Comparison of ENCODE assay signal across 13 cellular contexts in the genomic region with DNA sequence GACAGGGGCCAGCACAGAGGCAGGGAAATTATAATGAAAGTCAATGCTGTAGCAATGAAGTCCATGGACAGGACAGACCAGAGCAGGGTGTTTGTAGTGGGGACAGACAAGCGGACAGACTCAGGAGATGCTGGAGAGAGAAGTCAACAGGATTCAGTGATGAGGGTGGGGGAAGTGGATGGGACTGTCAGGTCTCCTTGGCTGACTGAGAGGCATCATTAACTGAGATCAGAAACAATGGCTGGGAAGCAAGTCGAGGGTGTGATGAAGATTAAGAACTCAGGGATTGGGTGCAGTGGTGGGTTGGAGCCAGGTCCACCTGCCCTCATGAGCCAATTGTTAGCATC. TPM values are rescaled to one million over a fixed set of nuclear protein-coding genes. Genes with fewer than 3 reads are reported as not detected.
DNase-seq lines count a peak whose midpoint lies in the region; ATAC-seq, FAIRE-seq and TF ChIP-seq lines count a peak whose summit lies in the region.
"Had no signal": no experiment of that assay in that cellular context is flagged by ENCODE, and none has a peak within 500 bp of the region (broad histone marks: within the 10 kb centered on the region; RNA-seq: fewer than 3 reads in every experiment).

No MANE protein-coding gene starts in this region.

- peak; percentile 5 for ATAC-seq in HG03025 (IDR thresholded peaks at IDR 0.05; ENCODE audit: low FRiP score, unreplicated experiment)
- ATAC-seq in GM18867 (IDR thresholded peaks at IDR 0.05; ENCODE audit: unreplicated experiment), result no peak

- peaks cover 53 to 55% of the 10 kb centered on the region in 2 donors for H3K36me3 Mint-ChIP-seq in CD14-positive monocyte
- H3K36me3 Mint-ChIP-seq in activated T-helper 2 cell treated with anti-CD3 and anti-CD28 coated beads, Interferon-gamma antibody, Interleukin-2, Interleukin-4, amounts not matched to agents 10 μg/mL and 5 μg/mL and 100 μg/mL, durations not matched to agents 14 hours and 24 hours and 36 hours (ENCODE audit: low read depth), result peaks cover 71% of the 10 kb centered on the region

- DNase-seq in CD14-positive monocyte (ENCODE audit: low spot score), result no peak
- DNase-seq in GM18507 (ENCODE audit: extremely low spot score, insufficient read length, low read depth), result no peak
- DNase-seq in activated T-helper 2 cell treated with anti-CD3 and anti-CD28 coated beads, Interferon-gamma antibody, Interleukin-2, Interleukin-4, amounts not matched to agents 10 μg/mL and 5 μg/mL and 100 μg/mL, durations not matched to agents 14 hours and 24 hours and 36 hours (ENCODE audit: low spot score), result no peak
- DNase-seq in COR-L47 (lab: John Stamatoyannopoulos, UW), result no peak
- DNase-seq in Ammon's horn (ENCODE audit: low spot score), result no peak
- DNase-seq in DMS153 (lab: John Stamatoyannopoulos, UW), result no peak
- DNase-seq: BE2C, PC-9 had no signal

- intact Hi-C loops in CD14-positive monocyte (cut with micrococcal nuclease), result no loop called here
- intact Hi-C loops in activated T-helper 2 cell treated with anti-CD3 and anti-CD28 coated beads, Interferon-gamma antibody, Interleukin-2, Interleukin-4, amounts not matched to agents 10 μg/mL and 5 μg/mL and 100 μg/mL, durations not matched to agents 14 hours and 24 hours and 36 hours (cut with micrococcal nuclease), result no loop called here

- no peak for TF ChIP-seq CTCF in CD14-positive monocyte (IDR thresholded peaks at IDR 0.05)

- H3K27me3 Mint-ChIP-seq in CD14-positive monocyte (ENCODE audit: low read depth in 3 of 3), result peaks cover 0 to 1% (median under 1%) of the 10 kb centered on the region in 3 donors
- no peaks in the 10 kb centered on the region for H3K27me3 Mint-ChIP-seq in activated T-helper 2 cell treated with anti-CD3 and anti-CD28 coated beads, Interferon-gamma antibody, Interleukin-2, Interleukin-4, amounts not matched to agents 10 μg/mL and 5 μg/mL and 100 μg/mL, durations not matched to agents 14 hours and 24 hours and 36 hours (ENCODE audit: low read depth)

- no peaks in the 10 kb centered on the region for H3K9me3 Mint-ChIP-seq in CD14-positive monocyte
- no peaks in the 10 kb centered on the region for H3K9me3 Mint-ChIP-seq in activated T-helper 2 cell treated with anti-CD3 and anti-CD28 coated beads, Interferon-gamma antibody, Interleukin-2, Interleukin-4, amounts not matched to agents 10 μg/mL and 5 μg/mL and 100 μg/mL, durations not matched to agents 14 hours and 24 hours and 36 hours
- H3K9me3 Mint-ChIP-seq: nephron had no signal

- peak overlapping the region; percentile 52 to 91 (median 74) for H3K27ac Mint-ChIP-seq in CD14-positive monocyte
- peak overlapping the region; percentile 98 for H3K27ac Mint-ChIP-seq in activated T-helper 2 cell treated with anti-CD3 and anti-CD28 coated beads, Interferon-gamma antibody, Interleukin-2, Interleukin-4, amounts not matched to agents 10 μg/mL and 5 μg/mL and 100 μg/mL, durations not matched to agents 14 hours and 24 hours and 36 hours
- H3K27ac Mint-ChIP-seq: nephron had no signal

- peak overlapping the region in 1 of 2 donors; percentile 25 for H3K4me3 Mint-ChIP-seq in CD14-positive monocyte
- peak overlapping the region; percentile 69 for H3K4me3 Mint-ChIP-seq in activated T-helper 2 cell treated with anti-CD3 and anti-CD28 coated beads, Interferon-gamma antibody, Interleukin-2, Interleukin-4, amounts not matched to agents 10 μg/mL and 5 μg/mL and 100 μg/mL, durations not matched to agents 14 hours and 24 hours and 36 hours (ENCODE audit: low read depth)
- H3K4me3 Mint-ChIP-seq: nephron had no signal

- peak; percentile 15 for FAIRE-seq in GM18507 (lab: Jason Lieb, UNC)
- FAIRE-seq: islet of Langerhans, urothelium cell line had no signal

- H3K4me1 Mint-ChIP-seq in CD14-positive monocyte, result peaks cover 40% of the 10 kb centered on the region
- H3K4me1 Mint-ChIP-seq in activated T-helper 2 cell treated with anti-CD3 and anti-CD28 coated beads, Interferon-gamma antibody, Interleukin-2, Interleukin-4, amounts not matched to agents 10 μg/mL and 5 μg/mL and 100 μg/mL, durations not matched to agents 14 hours and 24 hours and 36 hours (ENCODE audit: low read depth), result peaks cover 69% of the 10 kb centered on the region
- H3K4me1 Mint-ChIP-seq: nephron had no signal

RNA-seq across cellular contexts. Expression of a gene that starts 25.5 kb away (rescaled TPM):
- 100 to 1,000 TPM; 128 to 168 TPM for polyA plus RNA-seq in CD14-positive monocyte
- 40.6 and 40.9 TPM in 2 replicates for total RNA-seq in activated T-helper 2 cell treated with anti-CD3 and anti-CD28 coated beads, Interferon-gamma antibody, Interleukin-2, Interleukin-4, amounts not matched to agents 10 μg/mL and 5 μg/mL and 100 μg/mL, durations not matched to agents 14 hours and 24 hours and 36 hours
